In the genomic region with DNA sequence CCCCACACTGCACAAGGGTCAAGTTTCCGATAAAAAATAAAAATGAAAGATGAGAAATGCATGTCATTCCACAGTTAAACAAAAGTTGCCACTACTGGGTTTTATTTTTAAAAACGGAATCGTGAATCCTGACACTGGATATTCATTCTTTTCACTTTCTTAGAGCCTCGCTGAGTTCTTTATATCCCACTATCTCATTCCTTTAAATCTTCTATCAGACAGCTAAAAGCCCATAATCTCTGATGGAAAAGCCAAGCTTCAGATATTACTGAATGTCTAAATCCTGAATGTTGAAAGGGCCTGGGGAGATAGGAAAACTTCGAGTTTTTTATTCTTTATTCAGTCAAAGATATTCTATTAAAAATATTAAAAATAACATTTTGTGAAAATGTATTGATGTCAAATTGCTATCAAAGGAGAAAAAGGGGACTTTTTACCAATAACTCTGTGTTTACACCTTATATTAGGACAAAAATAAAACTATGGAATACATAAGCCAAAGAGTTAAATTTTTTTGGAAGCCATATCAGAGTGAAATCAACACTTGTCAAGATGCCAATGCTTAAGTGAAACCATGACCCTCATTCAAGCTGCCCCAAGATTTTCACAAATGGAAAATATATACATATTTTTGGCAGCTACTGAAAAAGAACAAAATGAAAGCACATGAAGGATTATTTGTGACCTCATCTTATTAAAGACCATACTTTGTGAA, we compare ENCODE assay signal across 21 cellular contexts. TPM values are rescaled to one million over a fixed set of nuclear protein-coding genes. Genes with fewer than 3 reads are reported as not detected.
DNase-seq lines count a peak whose midpoint lies in the region; FAIRE-seq and TF ChIP-seq lines count a peak whose summit lies in the region.
"Had no signal": no experiment of that assay in that cellular context is flagged by ENCODE, and none has a peak within 500 bp of the region (broad histone marks: within the 10 kb centered on the region; RNA-seq: fewer than 3 reads in every experiment).

No MANE protein-coding gene starts in this region.

- H2AFZ ChIP-seq in ACC112 (ENCODE audit: low read length, unreplicated experiment) = no peak overlapping the region
- H2AFZ ChIP-seq: GM23248 had no signal

- no peak for TF ChIP-seq CTCF in fibroblast of mammary gland (conservative IDR thresholded peaks at IDR 0.05; ENCODE audit: control insufficient read depth, insufficient read depth, low read depth, low read length)
- TF ChIP-seq CTCF in mesothelial cell of epicardium (IDR thresholded peaks at IDR 0.05; ENCODE audit: unreplicated experiment) = no peak
- no peak for TF ChIP-seq CTCF in dorsolateral prefrontal cortex (IDR thresholded peaks at IDR 0.05 in 54 of 56, conservative IDR thresholded peaks at IDR 0.05 in 2 of 56; ENCODE audit: low read depth in 1 of 56, partially characterized antibody in 56 of 56)

- no peak overlapping the region for H3K27ac ChIP-seq in ACC112 (ENCODE audit: low read depth, low read length)
- peak overlapping the region in 2 of 59 donors; percentile 19 to 32 for H3K27ac ChIP-seq in dorsolateral prefrontal cortex
- H3K27ac ChIP-seq: GM23248 had no signal

- peaks cover 3% of the 10 kb centered on the region for H3K27me3 Mint-ChIP-seq in mesothelial cell of epicardium (ENCODE audit: low read depth)
- no peaks in the 10 kb centered on the region for H3K27me3 Mint-ChIP-seq in activated CD4-positive, alpha-beta T cell treated with anti-CD3 and anti-CD28 coated beads, Interleukin-2, amount 10 ng/mL, durations not matched to agents 7 days and 5 days
- H3K27me3 Mint-ChIP-seq: CD8-positive, alpha-beta memory T cell; IgD-negative memory B cell had no signal

- CTCF ChIA-PET in activated CD4-positive, alpha-beta T cell treated with anti-CD3 and anti-CD28 coated beads, Interleukin-2, amount 10 ng/mL, durations not matched to agents 7 days and 5 days (lab: Charles Lee) = interaction anchor here (1.2 to 2.0 kb wide), 2 partner anchors 9 to 15 kb away, joined by 3 to 9 read pairs; no protein-coding TSS in a partner anchor

- peaks cover 28% of the 10 kb centered on the region for H3K79me2 ChIP-seq in ACC112 (ENCODE audit: control insufficient read depth, insufficient read depth, low read length, unreplicated experiment)

- no peak overlapping the region for H3K4me3 Mint-ChIP-seq in mesothelial cell of epicardium
- no peak overlapping the region for H3K4me3 Mint-ChIP-seq in activated CD4-positive, alpha-beta T cell treated with anti-CD3 and anti-CD28 coated beads, Interleukin-2, amount 10 ng/mL, durations not matched to agents 7 days and 5 days
- H3K4me3 Mint-ChIP-seq: CD8-positive, alpha-beta memory T cell; IgD-negative memory B cell had no signal

- DNase-seq in NCI-H446 treated with DMSO at 0.1 percent for 48 hours (lab: John Stamatoyannopoulos, UW) (peak; percentile 84), fibroblast of mammary gland (ENCODE audit: low read depth) (peak; percentile 51), mesothelial cell of epicardium (ENCODE audit: low spot score in 2 of 2, unreplicated experiment in 2 of 2) (no peak), activated T-cell treated with anti-CD3 and anti-CD28 coated beads for 4 hours (no peak), GM12891 (ENCODE audit: insufficient read length, low spot score) (no peak), dorsolateral prefrontal cortex (no peak)
- DNase-seq in activated CD4-positive, alpha-beta T cell treated with anti-CD3 and anti-CD28 coated beads, Interleukin-2, amount 10 ng/mL, durations not matched to agents 7 days and 5 days = no peak
- DNase-seq: C1 segment of cervical spinal cord; CD8-positive, alpha-beta memory T cell; DND-41; GM23248; HCEC 1CT; Karpas-422; MM.1S; NCI-H1092; NCI-H1436 treated with DMSO at 0.1 percent for 48 hours; NCI-H2029 had no signal

- H3K4me1 ChIP-seq in ACC112 (ENCODE audit: control insufficient read depth, insufficient read depth, low read length, unreplicated experiment) = peaks cover 25% of the 10 kb centered on the region

- H3K4me3 ChIP-seq in ACC112 (ENCODE audit: low read depth, low read length) (peak overlapping the region; percentile 40), fibroblast of mammary gland (ENCODE audit: control insufficient read depth, low read depth, low read length) (no peak overlapping the region), dorsolateral prefrontal cortex (no peak overlapping the region)
- H3K4me3 ChIP-seq: GM23248 had no signal

- H3K27ac Mint-ChIP-seq in mesothelial cell of epicardium = peak overlapping the region; percentile 16
- H3K27ac Mint-ChIP-seq in activated CD4-positive, alpha-beta T cell treated with anti-CD3 and anti-CD28 coated beads, Interleukin-2, amount 10 ng/mL, durations not matched to agents 7 days and 5 days = no peak overlapping the region

- H3K36me3 Mint-ChIP-seq in mesothelial cell of epicardium = peaks cover 12% of the 10 kb centered on the region
- peaks cover 63% of the 10 kb centered on the region for H3K36me3 Mint-ChIP-seq in activated CD4-positive, alpha-beta T cell treated with anti-CD3 and anti-CD28 coated beads, Interleukin-2, amount 10 ng/mL, durations not matched to agents 7 days and 5 days (ENCODE audit: low read depth)

- peaks cover 17% of the 10 kb centered on the region; the same call in 1 of the 2 replicates for H3K36me3 ChIP-seq in ACC112 (ENCODE audit: insufficient read depth, low read length)

- POLR2A ChIA-PET in activated CD4-positive, alpha-beta T cell treated with anti-CD3 and anti-CD28 coated beads, Interleukin-2, amount 10 ng/mL, durations not matched to agents 7 days and 5 days (lab: Charles Lee) = no interaction called here

- H3K4me1 Mint-ChIP-seq in mesothelial cell of epicardium = peaks cover 14% of the 10 kb centered on the region
- peaks cover 38% of the 10 kb centered on the region for H3K4me1 Mint-ChIP-seq in activated CD4-positive, alpha-beta T cell treated with anti-CD3 and anti-CD28 coated beads, Interleukin-2, amount 10 ng/mL, durations not matched to agents 7 days and 5 days

- no peak for TF ChIP-seq POLR2A in GM12891 (IDR thresholded peaks at IDR 0.05; ENCODE audit: low read depth, low read length)

- no peak for FAIRE-seq in GM12891 (lab: Jason Lieb, UNC)
- FAIRE-seq: HTR-8/SVneo, RCC 7860 had no signal

- no peaks in the 10 kb centered on the region for H3K9me3 Mint-ChIP-seq in mesothelial cell of epicardium
- no peaks in the 10 kb centered on the region for H3K9me3 Mint-ChIP-seq in activated CD4-positive, alpha-beta T cell treated with anti-CD3 and anti-CD28 coated beads, Interleukin-2, amount 10 ng/mL, durations not matched to agents 7 days and 5 days
- H3K9me3 Mint-ChIP-seq: IgD-negative memory B cell had no signal

- intact Hi-C loops in dorsolateral prefrontal cortex (cut with DNase I) = no loop called here

- no peaks in the 10 kb centered on the region for H3K27me3 ChIP-seq in ACC112 (ENCODE audit: insufficient read depth, low read length)
- H3K27me3 ChIP-seq in dorsolateral prefrontal cortex = no peaks in the 10 kb centered on the region

TF ChIP-seq in GM12891, 5 proteins besides CTCF, POLR2A, EP300 and RAD21:
- TF ChIP-seq POU2F2 (IDR thresholded peaks at IDR 0.05; ENCODE audit: low read depth, low read length) (no peak), POLR2AphosphoS5 (IDR thresholded peaks at IDR 0.05; ENCODE audit: low read depth, low read length) (no peak), SPI1 (IDR thresholded peaks at IDR 0.05; ENCODE audit: low read depth, low read length) (no peak), TAF1 (IDR thresholded peaks at IDR 0.05; ENCODE audit: low read depth, low read length) (no peak), PAX5 (IDR thresholded peaks at IDR 0.05; ENCODE audit: insufficient read depth, low read length, severe bottlenecking) (no peak)

RNA-seq across cellular contexts. Expression of gene RIOX2, which starts 11.5 kb away (rescaled TPM):
- total RNA-seq in mesothelial cell of epicardium = 17.3 to 20.5 TPM (median 20.0 TPM) in 3 replicates
- total RNA-seq in activated CD4-positive, alpha-beta T cell treated with anti-CD3 and anti-CD28 coated beads, Interleukin-2, amount 10 ng/mL, durations not matched to agents 7 days and 5 days = 10 to 100 TPM; 38.4 to 42.0 TPM
- 17.9 TPM for polyA plus RNA-seq in GM12891 (2012; ENCODE audit: low read depth, missing spikeins)
- total RNA-seq in dorsolateral prefrontal cortex = 10 to 100 TPM; 17.8 to 37.3 (median 27.6) TPM

Comparison
In these comparisons a context has a peak if more than half of its experiments do, and no peak if none do; other contexts are left out.
1. DNase-seq: peak in NCI-H446 treated with DMSO at 0.1 percent for 48 hours (single experiment) and fibroblast of mammary gland (single experiment); none in mesothelial cell of epicardium (0 of 2), activated T-cell treated with anti-CD3 and anti-CD28 coated beads for 4 hours (single experiment), activated CD4-positive, alpha-beta T cell treated with anti-CD3 and anti-CD28 coated beads, Interleukin-2, amount 10 ng/mL, durations not matched to agents 7 days and 5 days (single experiment), GM12891 (single experiment) and dorsolateral prefrontal cortex (0 of 10).